In the genomic region with DNA sequence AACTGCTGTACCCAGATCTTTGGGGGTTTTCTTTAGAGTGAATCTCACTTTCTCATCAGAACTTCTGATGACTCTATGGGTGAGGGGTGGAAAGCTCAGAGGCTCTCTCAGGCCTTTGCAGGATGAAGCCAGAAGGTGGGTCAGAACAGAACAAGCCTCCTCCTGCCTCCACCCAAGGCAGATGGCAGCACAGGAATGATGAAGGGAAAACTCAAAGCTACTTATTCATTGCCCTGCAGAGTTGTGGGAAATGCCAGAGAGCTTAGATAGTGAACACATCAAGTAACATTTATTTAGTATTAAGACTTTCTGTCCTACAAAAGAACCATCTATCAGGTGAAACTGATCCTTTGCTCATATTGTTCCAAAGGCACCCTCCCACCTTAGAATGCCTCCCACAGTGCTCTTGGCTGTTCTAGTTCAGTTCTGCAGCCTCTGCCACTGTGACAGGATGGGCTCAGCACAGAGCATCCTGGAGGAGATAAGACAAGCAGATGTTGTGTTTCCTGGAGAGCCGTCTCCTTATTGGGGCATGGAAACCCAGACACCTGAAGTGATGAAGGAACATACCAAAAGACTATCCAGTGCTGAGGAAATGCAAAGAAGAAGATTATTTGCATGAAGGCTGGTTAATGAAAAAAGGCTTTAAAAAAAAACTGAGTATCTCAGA, we compare ENCODE assay signal across 1 cellular context.
TF ChIP-seq lines count a peak whose summit lies in the region.

No MANE protein-coding gene starts in this region.

TF ChIP-seq in IMR-90, 13 proteins besides CTCF, POLR2A, EP300 and RAD21 (continued from another document):
- no peak for TF ChIP-seq CEBPB (IDR thresholded peaks at IDR 0.05; ENCODE audit: low read depth, low read length)
